Comparison of ENCODE assay signal across 15 cellular contexts in genomic region chr2:238339814-238340213, GRCh38. TPM values are rescaled to one million over a fixed set of nuclear protein-coding genes. Genes with fewer than 3 reads are reported as not detected.
DNase-seq lines count a peak whose midpoint lies in the region; ATAC-seq and TF ChIP-seq lines count a peak whose summit lies in the region.
"Had no signal": no experiment of that assay in that cellular context is flagged by ENCODE, and none has a peak within 500 bp of the region (broad histone marks: within the 10 kb centered on the region; RNA-seq: fewer than 3 reads in every experiment).

No MANE protein-coding gene starts in this region.

- H3K27me3 ChIP-seq in ascending aorta (no peaks in the 10 kb centered on the region), aorta (ENCODE audit: control insufficient read depth in 1 of 2, insufficient read depth in 2 of 2, low read length in 1 of 2) (no peaks in the 10 kb centered on the region)

- TF ChIP-seq CTCF in AG10803 (conservative IDR thresholded peaks at IDR 0.05; ENCODE audit: low read length) (0 out of 2 replicates have a peak, but pooled peaks have one; percentile 9), HFFc6 (IDR thresholded peaks at IDR 0.05) (peak; percentile 21; the same call in 1 of the 2 replicates), ascending aorta (IDR thresholded peaks at IDR 0.05) (peak in 2 of 3 experiments; percentile 7 to 11)

- DNase-seq in AG10803 (ENCODE audit: low read depth) (no peak), HFFc6 (no peak), ascending aorta (ENCODE audit: low spot score in 2 of 2) (no peak), left colon (peak in 1 of 2 donors; percentile 32), islet precursor cell (no peak), aorta (no peak), AG08396 (ENCODE audit: low spot score) (no peak), cerebellar nuclear complex (lab: John Stamatoyannopoulos, UW) (no peak)
- DNase-seq: activated CD4-positive, alpha-beta T cell treated with anti-CD3 and anti-CD28 coated beads for 48 hours; GDM1; H9 had no signal

- no peak overlapping the region for H3K4me3 Mint-ChIP-seq in HFFc6
- H3K4me3 Mint-ChIP-seq: CD14-positive monocyte, H9, neural crest cell had no signal

- H3K4me1 ChIP-seq in ascending aorta (no peaks in the 10 kb centered on the region), aorta (ENCODE audit: control insufficient read depth in 1 of 2, insufficient read depth in 2 of 2, low read length in 2 of 2) (no peaks in the 10 kb centered on the region)

- no peaks in the 10 kb centered on the region; the same call in none of the 2 replicates for H3K36me3 Mint-ChIP-seq in HFFc6 (ENCODE audit: low read depth)

- H3K27ac Mint-ChIP-seq in HFFc6 = no peak overlapping the region
- H3K27ac Mint-ChIP-seq: CD14-positive monocyte had no signal

- peaks cover 4% of the 10 kb centered on the region; the same call in 1 of the 2 replicates for H3K4me1 Mint-ChIP-seq in HFFc6 (ENCODE audit: low read depth)
- H3K4me1 Mint-ChIP-seq: CD14-positive monocyte had no signal

- intact Hi-C loops in ascending aorta (cut with DNase I) (no loop called here), left colon (cut with DNase I, micrococcal nuclease) (no loop called here), aorta (cut with DNase I) (no loop called here)

- no peaks in the 10 kb centered on the region for H3K9me3 Mint-ChIP-seq in HFFc6
- H3K9me3 Mint-ChIP-seq: H9, neural crest cell had no signal

- ATAC-seq in left colon (peak; percentile 88), aorta (ENCODE audit: low FRiP score) (no peak)

- 77 to 83% methylated on average over 11 of the region's 11 CpGs for WGBS in aorta, 2 donors

- H3K27ac ChIP-seq in ascending aorta (no peak overlapping the region), aorta (ENCODE audit: low read depth in 1 of 2, low read length in 2 of 2) (no peak overlapping the region)
- H3K27ac ChIP-seq: skin epidermis had no signal

- H3K27me3 Mint-ChIP-seq in HFFc6 (ENCODE audit: insufficient read depth) = peaks cover 2% of the 10 kb centered on the region; the same call in 1 of the 2 replicates

- peaks cover 5% of the 10 kb centered on the region in 2 donors for H3K36me3 ChIP-seq in ascending aorta
- H3K36me3 ChIP-seq in aorta (ENCODE audit: control insufficient read depth in 1 of 2, insufficient read depth in 2 of 2, low read length in 1 of 2) = no peaks in the 10 kb centered on the region

- H3K9me3 ChIP-seq in ascending aorta = no peaks in the 10 kb centered on the region
- H3K9me3 ChIP-seq in aorta (ENCODE audit: control insufficient read depth, low read length) = no peaks in the 10 kb centered on the region

- H3K4me3 ChIP-seq in AG10803 (ENCODE audit: low read length) (no peak overlapping the region), ascending aorta (no peak overlapping the region), aorta (ENCODE audit: low read length in 2 of 2) (no peak overlapping the region)
- H3K4me3 ChIP-seq: lung, skin epidermis had no signal

RNA-seq across cellular contexts. Expression of gene TRAF3IP1, which starts 19.5 kb away (rescaled TPM):
- 10 to 100 TPM; 15.7 to 21.7 (median 17.6) TPM for total RNA-seq in HFFc6 (2021; fragmentation: NEBNext Ultra II Directional; extraction: Animal tissue kit (Norgen Biotek cat#: 25700))
- 6.1 TPM for total RNA-seq in ascending aorta
- 10 to 100 TPM; 18.0 to 23.3 TPM for total RNA-seq in left colon
- total RNA-seq in aorta = 10 to 100 TPM; 21.0 to 21.5 TPM
- 10 to 100 TPM; 14.4 to 15.8 TPM for polyA plus RNA-seq in aorta

RNA-seq across cellular contexts. Expression of gene PER2, which starts 51.4 kb away (rescaled TPM):
- 1 to 10 TPM; 4.3 to 5.7 (median 4.5) TPM for total RNA-seq in HFFc6 (2021; fragmentation: NEBNext Ultra II Directional; extraction: Animal tissue kit (Norgen Biotek cat#: 25700))
- total RNA-seq in ascending aorta (21.6 TPM), left colon (10 to 100 TPM; 16.9 to 35.4 TPM), aorta (10 to 100 TPM; 22.0 to 25.1 TPM)
- polyA plus RNA-seq in aorta = 1 to 10 TPM; 2.0 to 6.1 TPM
